32 cellular contexts compared by ENCODE assay signal in genomic region chr2:176493909-176494308, GRCh38.
DNase-seq lines count a peak whose midpoint lies in the region; ATAC-seq and TF ChIP-seq lines count a peak whose summit lies in the region.
"Had no signal": no experiment of that assay in that cellular context is flagged by ENCODE, and none has a peak within 500 bp of the region (broad histone marks: within the 10 kb centered on the region; RNA-seq: fewer than 3 reads in every experiment).

No MANE protein-coding gene starts in this region.

- H3K36me3 ChIP-seq in KMS-11 (ENCODE audit: insufficient read depth) (no peaks in the 10 kb centered on the region), gastrocnemius medialis (no peaks in the 10 kb centered on the region)
- H3K36me3 ChIP-seq: colonic mucosa, neural progenitor cell, thyroid gland had no signal

- DNase-seq in DMS79 treated with DMSO at 0.1 percent for 48 hours (lab: John Stamatoyannopoulos, UW) (peak; percentile 53), DMS79 (lab: John Stamatoyannopoulos, UW) (no peak), OCI-M1 (lab: John Stamatoyannopoulos, UW) (peak; percentile 18), gastrocnemius medialis (no peak), DMS153 (lab: John Stamatoyannopoulos, UW) (no peak)
- DNase-seq: activated CD4-positive, alpha-beta memory T cell treated with anti-CD3 and anti-CD28 coated beads, Interleukin-2, amount 10 ng/mL, durations not matched to agents 7 days and 5 days; activated CD4-positive, alpha-beta T cell treated with anti-CD3 and anti-CD28 coated beads for 1 hour; activated CD8-positive, alpha-beta memory T cell treated with anti-CD3 and anti-CD28 coated beads, Interleukin-2, amount 50 U/mL, for 48 hours; CD4-positive, alpha-beta T cell; colonic mucosa; effector CD8-positive, alpha-beta T cell; H9; left colon; NCI-H1105; NCI-H2029 treated with DMSO at 0.1 percent for 48 hours; NCI-H526 treated with DMSO at 0.1 percent for 48 hours; RPMI8226; SK-N-SH; stimulated activated CD4-positive, alpha-beta T cell treated with anti-CD3 and anti-CD28 coated beads, Interleukin-15, amount 100 ng/mL, for 24 hours; stimulated activated naive CD4-positive, alpha-beta T cell; T-helper 17 cell; thyroid gland had no signal

- H3K9ac ChIP-seq in KMS-11, result no peak overlapping the region
- H3K9ac ChIP-seq: neural progenitor cell, SK-N-SH had no signal

- no peak for TF ChIP-seq CTCF in KMS-11 (conservative IDR thresholded peaks at IDR 0.05; ENCODE audit: low read depth, low read length)
- TF ChIP-seq CTCF in gastrocnemius medialis (IDR thresholded peaks at IDR 0.05 in 4 of 5, conservative IDR thresholded peaks at IDR 0.05 in 1 of 5), result no peak

- H3K27ac ChIP-seq in KMS-11 (peak overlapping the region; percentile 17; the same call in 1 of the 2 replicates), gastrocnemius medialis (peak overlapping the region; percentile 2 to 55 (median 24))
- H3K27ac ChIP-seq: 22Rv1, colonic mucosa, epithelial cell of prostate, hepatocyte, neural progenitor cell, thyroid gland had no signal

- H3K27me3 ChIP-seq in KMS-11 (ENCODE audit: insufficient read depth, low read depth) (no peaks in the 10 kb centered on the region), gastrocnemius medialis (peaks cover 0 to 5% (median 0%) of the 10 kb centered on the region in 3 donors)
- H3K27me3 ChIP-seq: colonic mucosa, thyroid gland had no signal

- ATAC-seq in gastrocnemius medialis (no peak), HG03521 (IDR thresholded peaks at IDR 0.05; ENCODE audit: unreplicated experiment) (no peak), HG03442 (IDR thresholded peaks at IDR 0.05; ENCODE audit: unreplicated experiment) (no peak)
- ATAC-seq: activated naive CD4-positive, alpha-beta T cell treated with anti-CD3 and anti-CD28 coated beads, Interleukin-2, amount 50 U/mL, for 72 hours; activated T-helper 17 cell treated with anti-CD3 and anti-CD28 coated beads, Interleukin-2, amount 50 U/mL, for 72 hours; left colon; sciatic nerve; T-helper 17 cell had no signal

- H3K9me3 ChIP-seq in gastrocnemius medialis, result no peaks in the 10 kb centered on the region
- H3K9me3 ChIP-seq: colonic mucosa, SK-N-SH, thyroid gland had no signal

- in situ Hi-C loops in gastrocnemius medialis (cut with MboI; ENCODE audit: low sequenced_read_pairs in 4 of 4), result no loop called here

- H3K4me1 ChIP-seq in KMS-11 (ENCODE audit: low read depth, poor library complexity, severe bottlenecking), result peaks cover 86% of the 10 kb centered on the region
- H3K4me1 ChIP-seq in gastrocnemius medialis, result peaks cover 3 to 6% of the 10 kb centered on the region in 2 donors
- H3K4me1 ChIP-seq: colonic mucosa had no signal

- H4K20me1 ChIP-seq in KMS-11 (ENCODE audit: insufficient read depth), result no peaks in the 10 kb centered on the region

- intact Hi-C loops in gastrocnemius medialis (cut with DNase I; ENCODE audit: low total_unique reads), result no loop called here

- peak overlapping the region; percentile 60; the same call in 1 of the 2 replicates for H3K4me2 ChIP-seq in KMS-11
- H3K4me2 ChIP-seq: hepatocyte, neural progenitor cell, SK-N-SH had no signal

- H3K79me2 ChIP-seq in KMS-11 (ENCODE audit: insufficient read depth, low read depth), result no peaks in the 10 kb centered on the region
- H3K79me2 ChIP-seq: hepatocyte had no signal

- 0 out of 2 replicates have a peak overlapping the region, but pooled peaks have one; percentile 5 for H2AFZ ChIP-seq in KMS-11 (ENCODE audit: low read depth)
- H2AFZ ChIP-seq: hepatocyte, neural progenitor cell had no signal

- no peak for TF ChIP-seq POLR2A in gastrocnemius medialis (IDR thresholded peaks at IDR 0.05)

- no peak overlapping the region for H3K4me3 ChIP-seq in KMS-11 (IDR thresholded peaks at IDR 0.05; ENCODE audit: insufficient read depth, low read depth, low read length)
- H3K4me3 ChIP-seq in gastrocnemius medialis, result no peak overlapping the region
- H3K4me3 ChIP-seq: colonic mucosa, hepatocyte, neural progenitor cell, thyroid gland had no signal

Comparison
In these comparisons a context has a peak if more than half of its experiments do, and no peak if none do; other contexts are left out.
1. DNase-seq: peak in DMS79 treated with DMSO at 0.1 percent for 48 hours (single experiment) and OCI-M1 (single experiment); none in DMS79 (single experiment), gastrocnemius medialis (0 of 2) and DMS153 (single experiment).